Comparison of ENCODE assay signal across 22 cellular contexts in genomic region chr5:2014058-2014610, GRCh38.
DNase-seq lines count a peak whose midpoint lies in the region; ATAC-seq and TF ChIP-seq lines count a peak whose summit lies in the region.
"Had no signal": no experiment of that assay in that cellular context is flagged by ENCODE, and none has a peak within 500 bp of the region (broad histone marks: within the 10 kb centered on the region; RNA-seq: fewer than 3 reads in every experiment).

No MANE protein-coding gene starts in this region.

- no peak for TF ChIP-seq EP300 in esophagus muscularis mucosa (IDR thresholded peaks at IDR 0.05)

- peaks cover 0 to 9% (median 0%) of the 10 kb centered on the region in 4 donors for H3K27me3 ChIP-seq in esophagus muscularis mucosa
- H3K27me3 ChIP-seq: BLaER1 had no signal

- no peaks in the 10 kb centered on the region for H3K9me3 ChIP-seq in esophagus muscularis mucosa
- H3K9me3 ChIP-seq: BLaER1, HAP-1, SK-N-SH had no signal

- 85% methylated on average over 12 of the region's 12 CpGs for WGBS in esophagus muscularis mucosa

- H3K36me3 Mint-ChIP-seq in activated T-helper 1 cell treated with anti-CD3 and anti-CD28 coated beads, Interleukin-12 subunit alpha, Interleukin-12 subunit beta, Interleukin-2, Interleukin-4 antibody, amounts not matched to agents 30 ng/mL and 10 ng/mL and 1 ng/mL, durations not matched to agents 14 hours and 24 hours and 36 hours (ENCODE audit: low read depth): no peaks in the 10 kb centered on the region
- H3K36me3 Mint-ChIP-seq: CD4-positive, CD25-positive, alpha-beta regulatory T cell had no signal

- TF ChIP-seq CTCF in LNCaP clone FGC (IDR thresholded peaks at IDR 0.05; ENCODE audit: control insufficient read depth, extremely low read depth, insufficient read depth): no peak
- TF ChIP-seq CTCF in esophagus muscularis mucosa (IDR thresholded peaks at IDR 0.05): no peak

- no peak overlapping the region for H3K27ac Mint-ChIP-seq in activated T-helper 1 cell treated with anti-CD3 and anti-CD28 coated beads, Interleukin-12 subunit alpha, Interleukin-12 subunit beta, Interleukin-2, Interleukin-4 antibody, amounts not matched to agents 30 ng/mL and 10 ng/mL and 1 ng/mL, durations not matched to agents 14 hours and 24 hours and 36 hours
- H3K27ac Mint-ChIP-seq: CD4-positive, CD25-positive, alpha-beta regulatory T cell had no signal

- ATAC-seq in Right ventricle myocardium inferior: peak; percentile 35
- ATAC-seq in left cardiac atrium: no peak
- ATAC-seq in HG03439 (IDR thresholded peaks at IDR 0.05; ENCODE audit: unreplicated experiment): no peak
- ATAC-seq: Panc1 had no signal

- H3K4me1 Mint-ChIP-seq in activated T-helper 1 cell treated with anti-CD3 and anti-CD28 coated beads, Interleukin-12 subunit alpha, Interleukin-12 subunit beta, Interleukin-2, Interleukin-4 antibody, amounts not matched to agents 30 ng/mL and 10 ng/mL and 1 ng/mL, durations not matched to agents 14 hours and 24 hours and 36 hours (ENCODE audit: low read depth): no peaks in the 10 kb centered on the region
- H3K4me1 Mint-ChIP-seq: CD4-positive, CD25-positive, alpha-beta regulatory T cell had no signal

- DNase-seq in Right ventricle myocardium inferior (ENCODE audit: missing footprints) (no peak), left cardiac atrium (no peak), LNCaP clone FGC (ENCODE audit: low read depth) (peak; percentile 8), esophagus muscularis mucosa (ENCODE audit: extremely low spot score) (peak; percentile 80), ureter (ENCODE audit: low spot score) (peak; percentile 15)
- no peak for DNase-seq in activated T-helper 1 cell treated with anti-CD3 and anti-CD28 coated beads, Interleukin-12 subunit alpha, Interleukin-12 subunit beta, Interleukin-2, Interleukin-4 antibody, amounts not matched to agents 30 ng/mL and 10 ng/mL and 1 ng/mL, durations not matched to agents 14 hours and 24 hours and 36 hours (ENCODE audit: low spot score)
- DNase-seq: CD4-positive, CD25-positive, alpha-beta regulatory T cell; IMR-90; KG1; NCI-H1048; NCI-H1417; NCI-H1694; NCI-H2029 treated with DMSO at 0.1 percent for 48 hours; NCI-H446 treated with DMSO at 0.1 percent for 48 hours; NCI-H526; NCI-H82; SK-N-SH had no signal

- no peak overlapping the region for H3K4me3 ChIP-seq in LNCaP clone FGC (ENCODE audit: low read depth, low read length)
- H3K4me3 ChIP-seq in esophagus muscularis mucosa: no peak overlapping the region
- H3K4me3 ChIP-seq: BLaER1, HAP-1 had no signal

- no peaks in the 10 kb centered on the region for H3K9me3 Mint-ChIP-seq in activated T-helper 1 cell treated with anti-CD3 and anti-CD28 coated beads, Interleukin-12 subunit alpha, Interleukin-12 subunit beta, Interleukin-2, Interleukin-4 antibody, amounts not matched to agents 30 ng/mL and 10 ng/mL and 1 ng/mL, durations not matched to agents 14 hours and 24 hours and 36 hours
- H3K9me3 Mint-ChIP-seq: CD4-positive, CD25-positive, alpha-beta regulatory T cell had no signal

- no peak overlapping the region for H3K27ac ChIP-seq in esophagus muscularis mucosa (replicated peaks in 1 of 4)
- H3K27ac ChIP-seq: BLaER1, RWPE1 had no signal

- H3K27me3 Mint-ChIP-seq in activated T-helper 1 cell treated with anti-CD3 and anti-CD28 coated beads, Interleukin-12 subunit alpha, Interleukin-12 subunit beta, Interleukin-2, Interleukin-4 antibody, amounts not matched to agents 30 ng/mL and 10 ng/mL and 1 ng/mL, durations not matched to agents 14 hours and 24 hours and 36 hours (ENCODE audit: insufficient read depth): no peaks in the 10 kb centered on the region

- intact Hi-C loops in Right ventricle myocardium inferior (cut with DNase I): loop anchor here (5.0 kb wide), 1 partner anchor 132 kb away; the partner anchor contains the start of gene IRX4
- intact Hi-C loops in left cardiac atrium (cut with DNase I): no loop called here
- intact Hi-C loops in esophagus muscularis mucosa (cut with DNase I): no loop called here
- intact Hi-C loops in activated T-helper 1 cell treated with anti-CD3 and anti-CD28 coated beads, Interleukin-12 subunit alpha, Interleukin-12 subunit beta, Interleukin-2, Interleukin-4 antibody, amounts not matched to agents 30 ng/mL and 10 ng/mL and 1 ng/mL, durations not matched to agents 14 hours and 24 hours and 36 hours (cut with micrococcal nuclease): no loop called here

- H3K4me1 ChIP-seq in esophagus muscularis mucosa: no peaks in the 10 kb centered on the region
- H3K4me1 ChIP-seq: HAP-1 had no signal

- no peaks in the 10 kb centered on the region for H3K36me3 ChIP-seq in esophagus muscularis mucosa
- H3K36me3 ChIP-seq: BLaER1, HAP-1 had no signal

- TF ChIP-seq POLR2A in esophagus muscularis mucosa (IDR thresholded peaks at IDR 0.05; ENCODE audit: low read depth): no peak

- no peak overlapping the region for H3K4me3 Mint-ChIP-seq in activated T-helper 1 cell treated with anti-CD3 and anti-CD28 coated beads, Interleukin-12 subunit alpha, Interleukin-12 subunit beta, Interleukin-2, Interleukin-4 antibody, amounts not matched to agents 30 ng/mL and 10 ng/mL and 1 ng/mL, durations not matched to agents 14 hours and 24 hours and 36 hours
- H3K4me3 Mint-ChIP-seq: CD4-positive, CD25-positive, alpha-beta regulatory T cell had no signal

Comparison
In these comparisons a context has a peak if more than half of its experiments do, and no peak if none do; other contexts are left out.
1. DNase-seq: peak in LNCaP clone FGC (single experiment), esophagus muscularis mucosa (single experiment) and ureter (single experiment); none in Right ventricle myocardium inferior (single experiment), left cardiac atrium (single experiment) and activated T-helper 1 cell treated with anti-CD3 and anti-CD28 coated beads, Interleukin-12 subunit alpha, Interleukin-12 subunit beta, Interleukin-2, Interleukin-4 antibody, amounts not matched to agents 30 ng/mL and 10 ng/mL and 1 ng/mL, durations not matched to agents 14 hours and 24 hours and 36 hours (single experiment).